ENCODE assay signal across 8 cellular contexts in the genomic region with DNA sequence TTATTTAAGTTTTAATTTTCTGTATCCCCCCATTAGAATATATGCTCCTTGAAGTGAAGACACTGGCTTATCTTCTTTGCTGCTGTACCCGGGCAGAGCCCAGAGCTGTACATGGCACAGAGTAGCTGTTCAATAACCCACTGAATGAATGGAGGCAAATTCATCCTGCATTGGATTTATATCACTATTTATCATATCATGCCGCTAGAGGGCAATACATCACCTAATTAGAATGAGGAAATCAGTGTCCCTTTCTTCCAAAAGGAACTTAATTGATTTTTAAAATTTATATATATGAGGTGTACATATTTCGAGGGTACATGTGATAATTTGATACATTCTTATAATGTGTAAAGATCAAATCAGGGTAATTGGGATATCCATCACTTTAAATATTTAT.
DNase-seq lines count a peak whose midpoint lies in the region; ATAC-seq and TF ChIP-seq lines count a peak whose summit lies in the region.

No MANE protein-coding gene starts in this region.

- TF ChIP-seq CTCF in DOHH2 (IDR thresholded peaks at IDR 0.05; ENCODE audit: low read depth, low read length, poor library complexity, severe bottlenecking) (peak; percentile 53), NB4 (IDR thresholded peaks at IDR 0.05; ENCODE audit: low read depth, low read length) (no peak), SU-DHL-6 (IDR thresholded peaks at IDR 0.05; ENCODE audit: insufficient read depth, low read length, poor library complexity, severe bottlenecking) (peak; percentile 34), transverse colon (IDR thresholded peaks at IDR 0.05) (peak; percentile 44 to 62 (median 52))

- no peak overlapping the region for H3K27ac Mint-ChIP-seq in activated T-cell treated with anti-CD3 and anti-CD28 coated beads, Interleukin-2, amount 50 U/mL, for 24 hours

- H3K36me3 Mint-ChIP-seq in activated T-cell treated with anti-CD3 and anti-CD28 coated beads, Interleukin-2, amount 50 U/mL, for 24 hours (ENCODE audit: low read depth): no peaks in the 10 kb centered on the region

- no peaks in the 10 kb centered on the region for H3K9me3 ChIP-seq in DOHH2 (ENCODE audit: control insufficient read depth, insufficient read depth, low read length)
- H3K9me3 ChIP-seq in SU-DHL-6 (ENCODE audit: insufficient read depth, low read length): no peaks in the 10 kb centered on the region
- H3K9me3 ChIP-seq in transverse colon: no peaks in the 10 kb centered on the region

- no peak overlapping the region for H3K4me3 Mint-ChIP-seq in activated T-cell treated with anti-CD3 and anti-CD28 coated beads, Interleukin-2, amount 50 U/mL, for 24 hours

- intact Hi-C loops in transverse colon (cut with DNase I; ENCODE audit: low total_unique reads): loop anchor here (5.0 kb wide), 1 partner anchor 827 kb away; no protein-coding TSS in a partner anchor

- ATAC-seq in HG02840 (IDR thresholded peaks at IDR 0.05; ENCODE audit: low FRiP score, unreplicated experiment): no peak

- WGBS in transverse colon (ENCODE audit: low coverage in 1 of 2), 2 donors: 8 to 20% methylated on average over 1 to 3 of the region's 3 CpGs

- H3K4me3 ChIP-seq in DOHH2 (ENCODE audit: low read length) (no peak overlapping the region), NB4 (ENCODE audit: low read depth, low read length) (no peak overlapping the region), SU-DHL-6 (ENCODE audit: insufficient read depth, low read length, poor library complexity, severe bottlenecking) (no peak overlapping the region), transverse colon (no peak overlapping the region)

- H3K36me3 ChIP-seq in DOHH2 (ENCODE audit: control insufficient read depth, low read length): no peaks in the 10 kb centered on the region
- H3K36me3 ChIP-seq in SU-DHL-6 (ENCODE audit: low read length): no peaks in the 10 kb centered on the region
- no peaks in the 10 kb centered on the region for H3K36me3 ChIP-seq in transverse colon

- H3K27me3 Mint-ChIP-seq in activated T-cell treated with anti-CD3 and anti-CD28 coated beads, Interleukin-2, amount 50 U/mL, for 24 hours: no peaks in the 10 kb centered on the region

- H3K9me2 ChIP-seq in DOHH2 (replicated peaks; ENCODE audit: control insufficient read depth, low read length) (no peaks in the 10 kb centered on the region), SU-DHL-6 (replicated peaks; ENCODE audit: insufficient read depth, low read length) (no peaks in the 10 kb centered on the region)

- H3K27me3 ChIP-seq in DOHH2 (ENCODE audit: control insufficient read depth, low read length): peaks cover 4% of the 10 kb centered on the region; the same call in 1 of the 2 replicates
- H3K27me3 ChIP-seq in SU-DHL-6 (ENCODE audit: low read length): no peaks in the 10 kb centered on the region
- no peaks in the 10 kb centered on the region for H3K27me3 ChIP-seq in transverse colon

- H3F3A ChIP-seq in DOHH2 (ENCODE audit: control insufficient read depth, insufficient read depth): no peaks in the 10 kb centered on the region
- no peaks in the 10 kb centered on the region for H3F3A ChIP-seq in SU-DHL-6 (ENCODE audit: insufficient read depth)

- H2AFZ ChIP-seq in SU-DHL-6 (ENCODE audit: low read depth, low read length, severe bottlenecking): no peak overlapping the region

- H3K27ac ChIP-seq in DOHH2 (ENCODE audit: low read depth, low read length) (no peak overlapping the region), SU-DHL-6 (ENCODE audit: low read depth, low read length) (no peak overlapping the region), transverse colon (no peak overlapping the region)

- no peak for TF ChIP-seq POLR2A in NB4 (IDR thresholded peaks at IDR 0.05; ENCODE audit: extremely low read depth, insufficient read length)
- TF ChIP-seq POLR2A in transverse colon (IDR thresholded peaks at IDR 0.05): no peak

- H3K4me1 ChIP-seq in DOHH2 (ENCODE audit: control insufficient read depth, low read length) (peaks cover 3% of the 10 kb centered on the region; the same call in 1 of the 2 replicates), transverse colon (peaks cover 0 to 5% (median 2%) of the 10 kb centered on the region in 4 donors)

- H3K4me1 Mint-ChIP-seq in activated T-cell treated with anti-CD3 and anti-CD28 coated beads, Interleukin-2, amount 50 U/mL, for 24 hours (ENCODE audit: low read depth): peaks cover 8% of the 10 kb centered on the region

- H3K9ac ChIP-seq in SU-DHL-6 (ENCODE audit: low read length): no peak overlapping the region

- in situ Hi-C loops in transverse colon (cut with MboI; ENCODE audit: low pct_ligation_motif_present in 1 of 4, low pct_unique_long_range_greater_than_20kb in 1 of 4, low sequenced_read_pairs in 3 of 4): loop anchor here (10.0 to 25.0 kb wide), 5 partner anchors 697 to 1053 kb away; a partner anchor contains a TSS

- H3K4me2 ChIP-seq in DOHH2 (ENCODE audit: low read length) (no peak overlapping the region), SU-DHL-6 (ENCODE audit: low read depth, low read length, poor library complexity, severe bottlenecking) (no peak overlapping the region)

- no peaks in the 10 kb centered on the region for H3K79me2 ChIP-seq in DOHH2 (ENCODE audit: control insufficient read depth, low read length)
- H3K79me2 ChIP-seq in SU-DHL-6 (ENCODE audit: insufficient read depth, low read length): no peaks in the 10 kb centered on the region

- TF ChIP-seq EP300 in transverse colon (IDR thresholded peaks at IDR 0.05; ENCODE audit: low read depth): no peak

- DNase-seq in NB4 (ENCODE audit: low read depth): peak; percentile 44
- peak; percentile 29 for DNase-seq in glomerular visceral epithelial cell (ENCODE audit: extremely low spot score)
- no peak for DNase-seq in transverse colon
- DNase-seq in activated T-cell treated with anti-CD3 and anti-CD28 coated beads, Interleukin-2, amount 50 U/mL, for 24 hours: no peak
- no peak for DNase-seq in stimulated activated CD4-positive, alpha-beta T cell treated with anti-CD3 and anti-CD28 coated beads, Interleukin-2, amount 100 ng/mL, for 48 hours

- H3K9me3 Mint-ChIP-seq in activated T-cell treated with anti-CD3 and anti-CD28 coated beads, Interleukin-2, amount 50 U/mL, for 24 hours: no peaks in the 10 kb centered on the region

- H4K20me1 ChIP-seq in DOHH2 (ENCODE audit: control insufficient read depth, insufficient read depth, low read depth, low read length) (no peaks in the 10 kb centered on the region), SU-DHL-6 (ENCODE audit: low read depth, low read length) (no peaks in the 10 kb centered on the region)

Comparison
In these comparisons a context has a peak if more than half of its experiments do, and no peak if none do; other contexts are left out.
1. DNase-seq: peak in NB4 (single experiment) and glomerular visceral epithelial cell (single experiment); none in transverse colon (single experiment), activated T-cell treated with anti-CD3 and anti-CD28 coated beads, Interleukin-2, amount 50 U/mL, for 24 hours (single experiment) and stimulated activated CD4-positive, alpha-beta T cell treated with anti-CD3 and anti-CD28 coated beads, Interleukin-2, amount 100 ng/mL, for 48 hours (0 of 2).